Comparison of ENCODE assay signal across 40 cellular contexts in genomic region chr7:121153411-121153810, GRCh38.
"Had no signal": no experiment of that assay in that cellular context is flagged by ENCODE, and none has a peak within 500 bp of the region (broad histone marks: within the 10 kb centered on the region; RNA-seq: fewer than 3 reads in every experiment).

No MANE protein-coding gene starts in this region.

- H3K27ac ChIP-seq: adrenal gland, ascending aorta, body of pancreas, brain microvascular endothelial cell, breast epithelium, cardiac muscle cell had no signal

- H3K36me3 ChIP-seq: adrenal gland, brain microvascular endothelial cell, breast epithelium, cardiac muscle cell had no signal

- H3K4me3 ChIP-seq: adrenal gland, ascending aorta, body of pancreas, breast epithelium, cardiac muscle cell had no signal

- ATAC-seq: activated naive CD4-positive, alpha-beta T cell treated with anti-CD3 and anti-CD28 coated beads, Interleukin-2, amount 50 U/mL, for 72 hours; activated naive CD8-positive, alpha-beta T cell treated with anti-CD3 and anti-CD28 coated beads, Interleukin-2, amount 50 U/mL, for 24 hours; activated T-cell treated with anti-CD3 and anti-CD28 coated beads, Interleukin-2, amount 50 U/mL, for 4 hours; activated T-cell treated with anti-CD3 and anti-CD28 coated beads, Interleukin-2, amount 50 U/mL, for 72 hours; activated T-helper 17 cell treated with anti-CD3 and anti-CD28 coated beads, Interleukin-2, amount 50 U/mL, for 72 hours; body of pancreas had no signal

- H3K36me3 Mint-ChIP-seq: activated naive CD4-positive, alpha-beta T cell treated with anti-CD3 and anti-CD28 coated beads, Interleukin-2, amount 10 ng/mL, durations not matched to agents 7 days and 5 days; activated naive CD4-positive, alpha-beta T cell treated with anti-CD3 and anti-CD28 coated beads, Interleukin-2, amount 50 U/mL, for 24 hours; activated naive CD4-positive, alpha-beta T cell treated with anti-CD3 and anti-CD28 coated beads, Interleukin-2, amount 50 U/mL, for 72 hours; activated naive CD8-positive, alpha-beta T cell; activated naive CD8-positive, alpha-beta T cell treated with anti-CD3 and anti-CD28 coated beads for 36 hours; activated naive CD8-positive, alpha-beta T cell treated with anti-CD3 and anti-CD28 coated beads, Interleukin-2, amount 10 ng/mL, durations not matched to agents 7 days and 5 days; brain had no signal

- H3K4me3 Mint-ChIP-seq: activated naive CD4-positive, alpha-beta T cell treated with anti-CD3 and anti-CD28 coated beads for 36 hours; activated naive CD4-positive, alpha-beta T cell treated with anti-CD3 and anti-CD28 coated beads, Interleukin-2, amount 10 ng/mL, durations not matched to agents 7 days and 5 days; activated naive CD4-positive, alpha-beta T cell treated with anti-CD3 and anti-CD28 coated beads, Interleukin-2, amount 50 U/mL, for 24 hours; activated naive CD8-positive, alpha-beta T cell; activated naive CD8-positive, alpha-beta T cell treated with anti-CD3 and anti-CD28 coated beads for 36 hours; activated naive CD8-positive, alpha-beta T cell treated with anti-CD3 and anti-CD28 coated beads, Interleukin-2, amount 10 ng/mL, durations not matched to agents 7 days and 5 days; activated naive CD8-positive, alpha-beta T cell treated with anti-CD3 and anti-CD28 coated beads, Interleukin-2, amount 50 U/mL, for 24 hours; activated T-cell treated with anti-CD3 and anti-CD28 coated beads, Interleukin-2, amount 50 U/mL, for 24 hours; activated T-cell treated with anti-CD3 and anti-CD28 coated beads, Interleukin-2, amount 50 U/mL, for 4 hours; activated T-cell treated with anti-CD3 and anti-CD28 coated beads, Interleukin-2, amount 50 U/mL, for 72 hours; activated T-helper 1 cell treated with anti-CD3 and anti-CD28 coated beads, Interleukin-12 subunit alpha, Interleukin-12 subunit beta, Interleukin-2, Interleukin-4 antibody, amounts not matched to agents 30 ng/mL and 10 ng/mL and 1 ng/mL, durations not matched to agents 14 hours and 24 hours and 36 hours; activated T-helper 17 cell treated with anti-CD3 and anti-CD28 coated beads, Interleukin-2, amount 50 U/mL, for 72 hours; brain; central memory CD8-positive, alpha-beta T cell had no signal

- DNase-seq: activated effector memory CD4-positive, alpha-beta T cell treated with anti-CD3 and anti-CD28 coated beads, Interleukin-2, amount 50 U/mL, for 16 hours; activated effector memory CD4-positive, alpha-beta T cell treated with Interleukin-2 at 50 U/mL for 16 hours; activated gamma-delta T cell; activated gamma-delta T cell treated with Interleukin-2 at 50 U/mL for 16 hours; activated naive CD4-positive, alpha-beta T cell; activated naive CD4-positive, alpha-beta T cell treated with anti-CD3 and anti-CD28 coated beads for 36 hours; activated naive CD4-positive, alpha-beta T cell treated with anti-CD3 and anti-CD28 coated beads, Interleukin-2, amount 10 ng/mL, durations not matched to agents 7 days and 5 days; activated naive CD4-positive, alpha-beta T cell treated with anti-CD3 and anti-CD28 coated beads, Interleukin-2, amount 50 U/mL, for 16 hours; activated naive CD4-positive, alpha-beta T cell treated with Interleukin-2 at 50 U/mL for 16 hours; activated naive CD8-positive, alpha-beta T cell treated with anti-CD3 and anti-CD28 coated beads for 36 hours; activated naive CD8-positive, alpha-beta T cell treated with anti-CD3 and anti-CD28 coated beads, Interleukin-2, amount 10 ng/mL, durations not matched to agents 7 days and 5 days; activated naive CD8-positive, alpha-beta T cell treated with anti-CD3 and anti-CD28 coated beads, Interleukin-2, amount 50 U/mL, for 24 hours; activated T-cell treated with anti-CD3 and anti-CD28 coated beads, Interleukin-2, amount 50 U/mL, for 1 hour; activated T-cell treated with anti-CD3 and anti-CD28 coated beads, Interleukin-2, amount 50 U/mL, for 24 hours; activated T-cell treated with anti-CD3 and anti-CD28 coated beads, Interleukin-2, amount 50 U/mL, for 4 hours; activated T-cell treated with anti-CD3 and anti-CD28 coated beads, Interleukin-2, amount 50 U/mL, for 48 hours; activated T-cell treated with anti-CD3 and anti-CD28 coated beads, Interleukin-2, amount 50 U/mL, for 72 hours; adrenal gland; amniotic stem cell; amygdala; anterior cingulate cortex; aorta; body of pancreas; brain microvascular endothelial cell; caudate nucleus; central memory CD4-positive, alpha-beta T cell; cerebellar nuclear complex had no signal

- H3K27me3 Mint-ChIP-seq: activated naive CD4-positive, alpha-beta T cell treated with anti-CD3 and anti-CD28 coated beads, Interleukin-2, amount 10 ng/mL, durations not matched to agents 7 days and 5 days; brain; central memory CD8-positive, alpha-beta T cell had no signal

- H3K27me3 ChIP-seq: adrenal gland, ascending aorta, body of pancreas, brain microvascular endothelial cell, breast epithelium, cardiac muscle cell had no signal

- H3K27ac Mint-ChIP-seq: activated naive CD4-positive, alpha-beta T cell treated with anti-CD3 and anti-CD28 coated beads for 36 hours; activated naive CD4-positive, alpha-beta T cell treated with anti-CD3 and anti-CD28 coated beads, Interleukin-2, amount 10 ng/mL, durations not matched to agents 7 days and 5 days; activated naive CD4-positive, alpha-beta T cell treated with anti-CD3 and anti-CD28 coated beads, Interleukin-2, amount 50 U/mL, for 24 hours; activated naive CD4-positive, alpha-beta T cell treated with anti-CD3 and anti-CD28 coated beads, Interleukin-2, amount 50 U/mL, for 72 hours; activated naive CD8-positive, alpha-beta T cell; activated naive CD8-positive, alpha-beta T cell treated with anti-CD3 and anti-CD28 coated beads for 36 hours; activated naive CD8-positive, alpha-beta T cell treated with anti-CD3 and anti-CD28 coated beads, Interleukin-2, amount 10 ng/mL, durations not matched to agents 7 days and 5 days; activated naive CD8-positive, alpha-beta T cell treated with anti-CD3 and anti-CD28 coated beads, Interleukin-2, amount 50 U/mL, for 24 hours; activated T-cell treated with anti-CD3 and anti-CD28 coated beads, Interleukin-2, amount 50 U/mL, for 24 hours; activated T-cell treated with anti-CD3 and anti-CD28 coated beads, Interleukin-2, amount 50 U/mL, for 72 hours; activated T-helper 1 cell treated with anti-CD3 and anti-CD28 coated beads, Interleukin-12 subunit alpha, Interleukin-12 subunit beta, Interleukin-2, Interleukin-4 antibody, amounts not matched to agents 30 ng/mL and 10 ng/mL and 1 ng/mL, durations not matched to agents 14 hours and 24 hours and 36 hours; activated T-helper 17 cell treated with anti-CD3 and anti-CD28 coated beads, Interleukin-2, amount 50 U/mL, for 72 hours; activated T-helper 2 cell treated with anti-CD3 and anti-CD28 coated beads, Interferon-gamma antibody, Interleukin-2, Interleukin-4, amounts not matched to agents 10 μg/mL and 5 μg/mL and 100 μg/mL, durations not matched to agents 14 hours and 24 hours and 36 hours; brain had no signal

- H3K9me3 Mint-ChIP-seq: activated naive CD4-positive, alpha-beta T cell treated with anti-CD3 and anti-CD28 coated beads for 36 hours; activated naive CD4-positive, alpha-beta T cell treated with anti-CD3 and anti-CD28 coated beads, Interleukin-2, amount 10 ng/mL, durations not matched to agents 7 days and 5 days; activated naive CD4-positive, alpha-beta T cell treated with anti-CD3 and anti-CD28 coated beads, Interleukin-2, amount 50 U/mL, for 24 hours; activated naive CD4-positive, alpha-beta T cell treated with anti-CD3 and anti-CD28 coated beads, Interleukin-2, amount 50 U/mL, for 72 hours; activated naive CD8-positive, alpha-beta T cell treated with anti-CD3 and anti-CD28 coated beads for 36 hours; activated naive CD8-positive, alpha-beta T cell treated with anti-CD3 and anti-CD28 coated beads, Interleukin-2, amount 10 ng/mL, durations not matched to agents 7 days and 5 days; activated T-cell treated with anti-CD3 and anti-CD28 coated beads, Interleukin-2, amount 50 U/mL, for 24 hours; activated T-helper 1 cell treated with anti-CD3 and anti-CD28 coated beads, Interleukin-12 subunit alpha, Interleukin-12 subunit beta, Interleukin-2, Interleukin-4 antibody, amounts not matched to agents 30 ng/mL and 10 ng/mL and 1 ng/mL, durations not matched to agents 14 hours and 24 hours and 36 hours; activated T-helper 17 cell treated with anti-CD3 and anti-CD28 coated beads, Interleukin-2, amount 50 U/mL, for 72 hours; activated T-helper 2 cell treated with anti-CD3 and anti-CD28 coated beads, Interferon-gamma antibody, Interleukin-2, Interleukin-4, amounts not matched to agents 10 μg/mL and 5 μg/mL and 100 μg/mL, durations not matched to agents 14 hours and 24 hours and 36 hours; brain; central memory CD8-positive, alpha-beta T cell had no signal

- H3K9me3 ChIP-seq: adrenal gland, ascending aorta, body of pancreas, breast epithelium had no signal

- H3K4me1 Mint-ChIP-seq: activated naive CD4-positive, alpha-beta T cell treated with anti-CD3 and anti-CD28 coated beads, Interleukin-2, amount 10 ng/mL, durations not matched to agents 7 days and 5 days; activated naive CD4-positive, alpha-beta T cell treated with anti-CD3 and anti-CD28 coated beads, Interleukin-2, amount 50 U/mL, for 24 hours; activated naive CD8-positive, alpha-beta T cell treated with anti-CD3 and anti-CD28 coated beads for 36 hours; activated naive CD8-positive, alpha-beta T cell treated with anti-CD3 and anti-CD28 coated beads, Interleukin-2, amount 10 ng/mL, durations not matched to agents 7 days and 5 days; activated naive CD8-positive, alpha-beta T cell treated with anti-CD3 and anti-CD28 coated beads, Interleukin-2, amount 50 U/mL, for 24 hours; activated T-helper 17 cell treated with anti-CD3 and anti-CD28 coated beads, Interleukin-2, amount 50 U/mL, for 72 hours; central memory CD8-positive, alpha-beta T cell had no signal

- H3K4me1 ChIP-seq: adrenal gland, ascending aorta, breast epithelium had no signal

- FAIRE-seq: astrocyte, bronchial epithelial cell had no signal
